Comparison of ENCODE assay signal across 7 cellular contexts in the genomic region with DNA sequence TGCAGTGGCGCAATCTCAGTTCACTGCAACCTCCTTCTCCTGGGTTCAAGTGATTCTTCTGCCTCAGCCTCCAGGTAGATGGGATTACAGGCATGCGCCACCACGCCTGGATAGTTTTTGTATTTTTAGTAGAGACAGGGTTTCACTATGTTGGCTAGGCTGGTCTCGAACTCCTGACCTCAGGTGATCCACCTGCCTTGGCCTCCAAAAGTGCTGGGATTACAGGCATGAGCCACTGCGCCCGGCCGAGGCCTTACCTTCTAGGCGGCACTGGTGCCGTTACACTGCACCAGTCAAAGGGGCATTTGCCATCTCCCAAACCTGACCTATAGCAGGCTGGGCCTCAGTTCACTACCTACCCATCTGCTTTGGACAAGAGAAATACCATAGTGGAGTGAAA. TPM values are rescaled to one million over a fixed set of nuclear protein-coding genes. Genes with fewer than 3 reads are reported as not detected.
DNase-seq lines count a peak whose midpoint lies in the region; FAIRE-seq and TF ChIP-seq lines count a peak whose summit lies in the region.
"Not testable (repeated sequence)": the region's sequence is repeated elsewhere in the genome, so short reads cannot be mapped to it uniquely, and the experiment has no call there.

No MANE protein-coding gene starts in this region.

- H3K9ac ChIP-seq in keratinocyte (ENCODE audit: control insufficient read depth, extremely low read depth, insufficient read depth, low read length), result not testable (repeated sequence)

- H3K4me1 ChIP-seq in DOHH2 (ENCODE audit: control insufficient read depth, low read length) (peaks cover 50% of the 10 kb centered on the region), esophagus muscularis mucosa (peaks cover 27 to 44% (median 36%) of the 10 kb centered on the region in 4 donors), keratinocyte (ENCODE audit: control insufficient read depth, extremely low read depth, insufficient read depth, low read length) (peaks cover 30% of the 10 kb centered on the region), sigmoid colon (peaks cover 0 to 23% (median 21%) of the 10 kb centered on the region in 4 donors), transverse colon (peaks cover 6 to 32% (median 7%) of the 10 kb centered on the region in 4 donors)

- not testable (repeated sequence) for H3K9me3 ChIP-seq in DOHH2 (ENCODE audit: control insufficient read depth, insufficient read depth, low read length); esophagus muscularis mucosa; keratinocyte (ENCODE audit: control insufficient read depth, low read depth, low read length); sigmoid colon; transverse colon

- H3K4me2 ChIP-seq in DOHH2 (ENCODE audit: low read length), result peak overlapping the region; percentile 62
- H3K4me2 ChIP-seq in keratinocyte (ENCODE audit: control insufficient read depth, extremely low read depth, insufficient read depth, low read depth, low read length), result not testable (repeated sequence)

- not testable (repeated sequence) for H4K20me1 ChIP-seq in DOHH2 (ENCODE audit: control insufficient read depth, insufficient read depth, low read depth, low read length); keratinocyte (ENCODE audit: control insufficient read depth, extremely low read depth, insufficient read depth, low read length)

- not testable (repeated sequence) for H3K79me2 ChIP-seq in DOHH2 (ENCODE audit: control insufficient read depth, low read length); keratinocyte (ENCODE audit: control insufficient read depth, insufficient read depth, low read length)

- H3K9me1 ChIP-seq in keratinocyte (ENCODE audit: control insufficient read depth, extremely low read depth, insufficient read depth, low read length), result not testable (repeated sequence)

- not testable (repeated sequence) for H2AFZ ChIP-seq in keratinocyte (ENCODE audit: control insufficient read depth, low read length)

- not testable (repeated sequence) for TF ChIP-seq CTCF in DOHH2 (IDR thresholded peaks at IDR 0.05; ENCODE audit: low read depth, low read length, poor library complexity, severe bottlenecking); RWPE1 (conservative IDR thresholded peaks at IDR 0.05; ENCODE audit: low read depth); brain microvascular endothelial cell (IDR thresholded peaks at IDR 0.05; ENCODE audit: low read depth, low read length, missing control alignments); esophagus muscularis mucosa (IDR thresholded peaks at IDR 0.05); keratinocyte (optimal IDR thresholded peaks at IDR 0.05 in 1 of 3, IDR thresholded peaks at IDR 0.05 in 1 of 3, conservative IDR thresholded peaks at IDR 0.05 in 1 of 3; ENCODE audit: extremely low read depth in 1 of 3, insufficient read depth in 2 of 3, low read length in 3 of 3); sigmoid colon (IDR thresholded peaks at IDR 0.05); transverse colon (IDR thresholded peaks at IDR 0.05)

- not testable (repeated sequence) for H3K27me3 ChIP-seq in DOHH2 (ENCODE audit: control insufficient read depth, low read length); brain microvascular endothelial cell (replicated peaks); esophagus muscularis mucosa; keratinocyte (ENCODE audit: control insufficient read depth, extremely low read depth, insufficient read depth, low read length); sigmoid colon; transverse colon

- not testable (repeated sequence) for TF ChIP-seq POLR2A in esophagus muscularis mucosa (IDR thresholded peaks at IDR 0.05; ENCODE audit: low read depth); sigmoid colon (IDR thresholded peaks at IDR 0.05); transverse colon (IDR thresholded peaks at IDR 0.05)

- 83% methylated on average over 9 of the region's 9 CpGs for WGBS in esophagus muscularis mucosa
- WGBS in sigmoid colon, 2 donors, result 95 to 96% methylated on average over 9 of the region's 9 CpGs
- WGBS in transverse colon (ENCODE audit: low coverage in 1 of 2), 2 donors, result 89% methylated on average over 9 of the region's 9 CpGs; no CpG with 5 or more reads in 1 of the 2 donors

- not testable (repeated sequence) for DNase-seq in RWPE1 (ENCODE audit: low spot score); brain microvascular endothelial cell; esophagus muscularis mucosa (ENCODE audit: extremely low spot score); keratinocyte (ENCODE audit: low read depth, low spot score); sigmoid colon; transverse colon

- not testable (repeated sequence) for H3K9me2 ChIP-seq in DOHH2 (replicated peaks; ENCODE audit: control insufficient read depth, low read length)

- not testable (repeated sequence) for H3F3A ChIP-seq in DOHH2 (ENCODE audit: control insufficient read depth, insufficient read depth)

- peak overlapping the region; percentile 78 for H3K27ac ChIP-seq in DOHH2 (ENCODE audit: low read depth, low read length)
- H3K27ac ChIP-seq in RWPE1, result peak overlapping the region; percentile 94
- H3K27ac ChIP-seq in brain microvascular endothelial cell, result peak overlapping the region; percentile 45
- peak overlapping the region; percentile 41 to 74 (median 68) for H3K27ac ChIP-seq in esophagus muscularis mucosa (replicated peaks in 1 of 4)
- peak overlapping the region; percentile 30 for H3K27ac ChIP-seq in keratinocyte (ENCODE audit: control insufficient read depth, insufficient read depth, low read length)
- peak overlapping the region in 3 of 4 donors; percentile 39 to 69 (median 68) for H3K27ac ChIP-seq in sigmoid colon
- H3K27ac ChIP-seq in transverse colon, result peak overlapping the region; percentile 34 to 65 (median 58)

- TF ChIP-seq EP300 in esophagus muscularis mucosa (IDR thresholded peaks at IDR 0.05); sigmoid colon (IDR thresholded peaks at IDR 0.05); transverse colon (IDR thresholded peaks at IDR 0.05; ENCODE audit: low read depth): not testable (repeated sequence)

- peak overlapping the region; percentile 41; the same call in 1 of the 2 replicates for H3K4me3 ChIP-seq in DOHH2 (ENCODE audit: low read length)
- H3K4me3 ChIP-seq in brain microvascular endothelial cell (ENCODE audit: low read depth, low read length); esophagus muscularis mucosa; keratinocyte (ENCODE audit: control insufficient read depth in 2 of 3, extremely low read depth in 1 of 3, insufficient read depth in 2 of 3, low read depth in 1 of 3, low read length in 3 of 3); sigmoid colon; transverse colon: not testable (repeated sequence)

- not testable (repeated sequence) for FAIRE-seq in keratinocyte (lab: Jason Lieb, UNC)

- intact Hi-C loops in esophagus muscularis mucosa (cut with DNase I); sigmoid colon (cut with DNase I); transverse colon (cut with DNase I; ENCODE audit: low total_unique reads): not testable (repeated sequence)

- POLR2A ChIA-PET in RWPE1 (lab: Yijun Ruan, JAX; ENCODE audit: low non-redundant PET), result not testable (repeated sequence)

- not testable (repeated sequence) for H3K36me3 ChIP-seq in DOHH2 (ENCODE audit: control insufficient read depth, low read length); brain microvascular endothelial cell (replicated peaks); esophagus muscularis mucosa; keratinocyte (ENCODE audit: control insufficient read depth in 2 of 2, extremely low read depth in 1 of 2, insufficient read depth in 2 of 2, low read length in 2 of 2); sigmoid colon; transverse colon

- CTCF ChIA-PET in RWPE1 (lab: Yijun Ruan, JAX), result not testable (repeated sequence)

- dilution Hi-C loops in keratinocyte (cut with MboI; ENCODE audit: extremely low pct_ligation_motif_present, low sequenced_read_pairs), result not testable (repeated sequence)

- in situ Hi-C loops in brain microvascular endothelial cell (cut with HindIII; ENCODE audit: low pct_ligation_motif_present, low sequenced_read_pairs); transverse colon (cut with MboI; ENCODE audit: low pct_ligation_motif_present in 1 of 4, low pct_unique_long_range_greater_than_20kb in 1 of 4, low sequenced_read_pairs in 3 of 4): not testable (repeated sequence)

RNA-seq across cellular contexts. Expression of a gene that starts 57.3 kb away (rescaled TPM):
- total RNA-seq in esophagus muscularis mucosa, result 10 to 100 TPM; 17.0 to 36.0 (median 23.4) TPM
- 34.0 to 48.4 TPM (median 39.5 TPM) in 3 replicates for polyA plus RNA-seq in keratinocyte
- 7.4 TPM for polyA plus RNA-seq in keratinocyte (2011; ENCODE audit: low read depth)
- polyA plus RNA-seq in keratinocyte (2011; cell fraction: cytosol; rRNA removed), result 37.6 and 41.7 TPM in 2 replicates
- polyA plus RNA-seq in keratinocyte (2011; cell fraction: nucleus; rRNA removed), result 29.2 and 29.8 TPM in 2 replicates
- polyA plus RNA-seq in keratinocyte (2012; ENCODE audit: low replicate concordance), result 15.0 and 27.8 TPM in 2 replicates
- polyA minus RNA-seq in keratinocyte, result 19.1 to 39.9 TPM (median 29.5 TPM) in 3 replicates
- polyA minus RNA-seq in keratinocyte (2011; cell fraction: cytosol; rRNA and poly(A)+ RNA removed), result 22.3 TPM
- polyA minus RNA-seq in keratinocyte (2011; cell fraction: nucleus; rRNA and poly(A)+ RNA removed), result 11.9 and 16.4 TPM in 2 replicates
- total RNA-seq in sigmoid colon, result 10 to 100 TPM; 16.3 to 35.8 (median 21.5) TPM
- polyA plus RNA-seq in sigmoid colon, result 10 to 100 TPM in 2 of 3 donors, 1 to 10 TPM in 1; 9.6 to 24.4 (median 10.6) TPM
- total RNA-seq in transverse colon, result 10 to 100 TPM in 2 of 4 donors, 1 to 10 TPM in 2; 1.5 to 16.5 (median 12.4) TPM

Comparison
In these comparisons a context has a peak if more than half of its experiments do, and no peak if none do; other contexts are left out.
1. H3K27ac ChIP-seq: peak in every context shown above with its lines; median percentile 94 in RWPE1; 78 in DOHH2; 68 in esophagus muscularis mucosa; 68 in sigmoid colon; 58 in transverse colon; 45 in brain microvascular endothelial cell; 30 in keratinocyte.